ENCODE assay signal across 8 cellular contexts in genomic region chr1:204073837-204074273, GRCh38. TPM values are rescaled to one million over a fixed set of nuclear protein-coding genes. Genes with fewer than 3 reads are reported as not detected.
DNase-seq lines count a peak whose midpoint lies in the region; ATAC-seq and TF ChIP-seq lines count a peak whose summit lies in the region.

No MANE protein-coding gene starts in this region.

- peak overlapping the region; percentile 66 for H3K9ac ChIP-seq in rectal smooth muscle tissue (ENCODE audit: low read length)

- peak overlapping the region; percentile 58 to 74 for H3K4me3 ChIP-seq in right atrium auricular region
- H3K4me3 ChIP-seq in rectal smooth muscle tissue (ENCODE audit: low read length) = peak overlapping the region; percentile 70

- H3K27me3 ChIP-seq in right atrium auricular region (no peaks in the 10 kb centered on the region), rectal smooth muscle tissue (ENCODE audit: control insufficient read depth, insufficient read depth, low read length) (no peaks in the 10 kb centered on the region)

- H3K9me3 ChIP-seq in right atrium auricular region = no peaks in the 10 kb centered on the region

- TF ChIP-seq CTCF in right atrium auricular region (IDR thresholded peaks at IDR 0.05) = no peak

- H3K4me3 Mint-ChIP-seq in activated T-helper 17 cell treated with anti-CD3 and anti-CD28 coated beads, Interleukin-2, amount 50 U/mL, for 72 hours = peak overlapping the region; percentile 74

- H3K27me3 Mint-ChIP-seq in activated T-helper 17 cell treated with anti-CD3 and anti-CD28 coated beads, Interleukin-2, amount 50 U/mL, for 72 hours = peaks cover 28% of the 10 kb centered on the region

- H3K36me3 Mint-ChIP-seq in activated T-helper 17 cell treated with anti-CD3 and anti-CD28 coated beads, Interleukin-2, amount 50 U/mL, for 72 hours (ENCODE audit: low read depth) = no peaks in the 10 kb centered on the region

- H3K4me1 Mint-ChIP-seq in activated T-helper 17 cell treated with anti-CD3 and anti-CD28 coated beads, Interleukin-2, amount 50 U/mL, for 72 hours = no peaks in the 10 kb centered on the region

- H3K27ac ChIP-seq in right atrium auricular region = peak overlapping the region; percentile 65 to 81
- peak overlapping the region; percentile 92 for H3K27ac ChIP-seq in rectal smooth muscle tissue (ENCODE audit: low read depth, low read length)

- no peaks in the 10 kb centered on the region for H3K9me3 Mint-ChIP-seq in activated T-helper 17 cell treated with anti-CD3 and anti-CD28 coated beads, Interleukin-2, amount 50 U/mL, for 72 hours

- no peaks in the 10 kb centered on the region for H3K36me3 ChIP-seq in right atrium auricular region
- no peaks in the 10 kb centered on the region for H3K36me3 ChIP-seq in rectal smooth muscle tissue (ENCODE audit: control insufficient read depth, insufficient read depth, low read length)

- DNase-seq in NCI-H1436 (lab: John Stamatoyannopoulos, UW) (peak; percentile 28), NCI-H1436 treated with DMSO at 0.1 percent for 48 hours (lab: John Stamatoyannopoulos, UW) (no peak), right atrium auricular region (ENCODE audit: low spot score) (no peak), NCI-H524 treated with DMSO at 0.1 percent for 48 hours (lab: John Stamatoyannopoulos, UW) (no peak), NCI-H2029 treated with DMSO at 0.1 percent for 48 hours (lab: John Stamatoyannopoulos, UW) (no peak)
- no peak for DNase-seq in activated CD8-positive, alpha-beta memory T cell treated with anti-CD3 and anti-CD28 coated beads, Interleukin-2, amount 50 U/mL, for 4 hours

- no peak overlapping the region for H3K27ac Mint-ChIP-seq in activated T-helper 17 cell treated with anti-CD3 and anti-CD28 coated beads, Interleukin-2, amount 50 U/mL, for 72 hours

- H3K4me1 ChIP-seq in right atrium auricular region (peaks cover 0 to 39% of the 10 kb centered on the region in 2 donors), rectal smooth muscle tissue (ENCODE audit: control insufficient read depth, insufficient read depth, low read length) (peaks cover 9% of the 10 kb centered on the region)

- ATAC-seq in activated T-helper 17 cell treated with anti-CD3 and anti-CD28 coated beads, Interleukin-2, amount 50 U/mL, for 72 hours (replicated peaks) = no peak

RNA-seq across cellular contexts. Expression of gene SOX13, which starts 0.9 kb away (rescaled TPM):
- 1 to 10 TPM in 1 of 2 donors, under 1 TPM in 1; 0.35 to 4.1 TPM for total RNA-seq in activated T-helper 17 cell treated with anti-CD3 and anti-CD28 coated beads, Interleukin-2, amount 50 U/mL, for 72 hours
- total RNA-seq in right atrium auricular region = 1 to 10 TPM; 7.9 to 8.6 TPM
